ENCODE assay signal across 11 cellular contexts in the genomic region with DNA sequence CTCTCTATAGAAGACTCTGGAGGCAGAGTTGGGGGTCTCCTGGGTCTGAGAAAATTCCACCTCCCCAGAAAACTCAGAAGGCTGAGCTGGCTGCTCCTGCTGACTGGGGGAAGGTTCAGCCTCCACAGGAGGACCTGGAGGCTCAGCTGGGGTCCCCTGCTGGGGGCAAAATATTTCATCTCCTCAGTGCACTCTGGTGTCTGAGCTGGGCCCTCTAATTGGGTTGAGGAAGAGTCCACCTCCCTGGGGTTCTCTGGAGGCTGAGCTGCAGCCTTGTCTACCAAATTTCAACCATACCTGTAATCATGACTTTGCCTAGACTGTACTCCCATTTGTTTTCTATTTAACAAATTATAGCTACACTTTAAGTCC. TPM values are rescaled to one million over a fixed set of nuclear protein-coding genes. Genes with fewer than 3 reads are reported as not detected.
"Had no signal": no experiment of that assay in that cellular context is flagged by ENCODE, and none has a peak within 500 bp of the region (broad histone marks: within the 10 kb centered on the region; RNA-seq: fewer than 3 reads in every experiment).

No MANE protein-coding gene starts in this region.

- H3K27ac Mint-ChIP-seq: GM23338, H9, HFFc6 had no signal

- ATAC-seq: GM23338 had no signal

- H3K9me3 Mint-ChIP-seq: HFFc6 had no signal

- H3K4me2 ChIP-seq: GM23338, KMS-11 had no signal

- H2AFZ ChIP-seq: GM23338 had no signal

- H3K4me1 Mint-ChIP-seq: GM23338 had no signal

- DNase-seq: H9, HCEC 1CT, IMR-90, KBM-7 had no signal

- H3K4me3 ChIP-seq: GM23338 had no signal

- H3K27ac ChIP-seq: KMS-11 had no signal

- H3K4me3 Mint-ChIP-seq: GM23338, H9, HFFc6 had no signal

- H3K9ac ChIP-seq: KMS-11 had no signal

- FAIRE-seq: H1, H54, HTR-8/SVneo had no signal

RNA-seq across cellular contexts. Expression of gene RDM1, which starts 23.3 kb away (rescaled TPM):
- polyA plus RNA-seq: IMR-90 had no signal

RNA-seq across cellular contexts. Expression of gene CCL5, which starts 27.1 kb away (rescaled TPM):
- total RNA-seq: GM23338, H1, H9, HT-29, IMR-90 had no signal
- polyA plus RNA-seq: GM23338, H1, IMR-90 had no signal

RNA-seq across cellular contexts. Expression of gene LYZL6, which starts 36.3 kb away (rescaled TPM):
- total RNA-seq: GM23338, H1, H9, HFFc6, HT-29, IMR-90 had no signal
- polyA plus RNA-seq: GM23338, H1, IMR-90 had no signal

RNA-seq across cellular contexts. Expression of gene HEATR9, which starts 38.6 kb away (rescaled TPM):
- total RNA-seq: GM23338, H1, H9, HFFc6, HT-29, IMR-90 had no signal
- polyA plus RNA-seq: GM23338, H1, IMR-90 had no signal
